In the genomic region with DNA sequence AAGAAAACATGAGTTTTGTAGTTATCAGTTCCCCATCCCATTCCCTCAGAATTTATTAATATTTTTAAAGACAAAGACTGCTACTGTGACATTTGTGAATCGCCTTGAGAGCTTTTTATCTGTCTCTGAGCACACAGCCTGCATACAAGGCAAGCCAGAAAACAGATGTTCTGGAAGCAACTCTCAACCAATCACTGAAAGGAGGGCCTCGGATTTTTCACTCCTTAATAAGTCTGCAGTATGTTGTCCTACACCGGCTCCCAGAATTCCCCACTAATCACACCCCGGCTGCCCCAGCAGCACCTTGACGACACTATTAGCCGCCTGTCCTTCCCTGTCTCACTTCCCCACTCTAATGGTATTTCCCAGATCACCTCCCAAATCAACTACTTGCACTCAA, we compare ENCODE assay signal across 26 cellular contexts.
"Had no signal": no experiment of that assay in that cellular context is flagged by ENCODE, and none has a peak within 500 bp of the region (broad histone marks: within the 10 kb centered on the region; RNA-seq: fewer than 3 reads in every experiment).

No MANE protein-coding gene starts in this region.

- DNase-seq: hypothalamus; immature natural killer cell; kidney; lower lobe of right lung; mammary epithelial cell; mesenchymal stem cell; naive thymus-derived CD8-positive, alpha-beta T cell; nucleus accumbens; pancreas; posterior cingulate gyrus; retina; right cardiac atrium; sigmoid colon; small intestine; stimulated activated CD4-positive, alpha-beta T cell treated with anti-CD3 and anti-CD28 coated beads, Interleukin-1b, Interleukin-23, amount 100 ng/mL, for 48 hours; stimulated activated CD4-positive, alpha-beta T cell treated with anti-CD3 and anti-CD28 coated beads, Interleukin-2, amount 100 ng/mL, for 48 hours; stimulated activated CD4-positive, alpha-beta T cell treated with anti-CD3 and anti-CD28 coated beads, Interleukin-4, amount 100 ng/mL, for 4 hours; stimulated activated CD8-positive, alpha-beta memory T cell treated with anti-CD3 and anti-CD28 coated beads, Interleukin-4, amount 100 ng/mL, for 48 hours; stimulated activated naive CD4-positive, alpha-beta T cell treated with Interleukin-2 at 50 U/mL for 16 hours; stimulated activated naive CD8-positive, alpha-beta T cell treated with anti-CD3 and anti-CD28 coated beads, Interleukin-15, amount 100 ng/mL, for 72 hours; substantia nigra; uterus had no signal

- H3K4me3 ChIP-seq: lower lobe of right lung, pancreas, prostate gland, sigmoid colon, tibial nerve, uterus had no signal

- FAIRE-seq: islet of Langerhans, kidney, pancreas, small intestine had no signal

- H3K36me3 ChIP-seq: lower lobe of right lung, pancreas, prostate gland, sigmoid colon, tibial nerve, uterus had no signal

- ATAC-seq: lower lobe of right lung; naive thymus-derived CD8-positive, alpha-beta T cell; pancreas; stimulated activated memory B cell treated with anti-CD40 and anti-IgM and Interleukin-4, amounts not matched to agents 10 μg/mL and 1 μg/mL and 100 μg/mL, for 72 hours; stimulated activated naive CD8-positive, alpha-beta T cell treated with anti-CD3 and anti-CD28 coated beads, Interleukin-15, amount 100 ng/mL, for 72 hours had no signal

- H3K27me3 ChIP-seq: pancreas, sigmoid colon, tibial nerve, uterus had no signal
